ENCODE assay signal across 15 cellular contexts in the genomic region with DNA sequence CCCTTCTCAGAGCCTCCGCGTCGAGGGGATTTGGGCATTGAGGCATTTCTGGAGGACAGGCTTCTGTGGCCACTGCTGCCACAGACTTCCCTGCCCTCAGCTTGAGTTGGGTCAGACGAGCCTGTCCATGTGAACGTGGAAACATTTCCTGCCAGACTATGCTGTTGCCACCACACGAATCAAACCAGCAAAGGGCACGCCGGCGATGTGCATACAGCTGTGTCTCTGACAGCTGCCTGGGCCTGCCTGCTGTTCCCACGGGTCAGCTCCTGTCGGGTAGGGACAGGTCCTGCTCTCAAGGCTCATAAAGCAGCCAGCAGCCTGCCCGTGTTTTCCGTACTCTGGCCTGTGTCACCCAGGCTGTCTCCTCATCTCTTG.
DNase-seq lines count a peak whose midpoint lies in the region; ATAC-seq, FAIRE-seq and TF ChIP-seq lines count a peak whose summit lies in the region.
"Had no signal": no experiment of that assay in that cellular context is flagged by ENCODE, and none has a peak within 500 bp of the region (broad histone marks: within the 10 kb centered on the region; RNA-seq: fewer than 3 reads in every experiment).

No MANE protein-coding gene starts in this region.

- CTCF ChIA-PET in activated naive CD4-positive, alpha-beta T cell treated with anti-CD3 and anti-CD28 coated beads for 36 hours (lab: Charles Lee) = interaction anchor here (1.0 to 4.8 kb wide), 2 partner anchors 18 to 26 kb away, joined by 5 to 34 read pairs; no protein-coding TSS in a partner anchor
- CTCF ChIA-PET in activated B cell treated with CpG ODN at 0.5 μM for 24 hours (lab: Charles Lee) = interaction anchor here (1.0 to 4.8 kb wide), 4 partner anchors 14 to 35 kb away, joined by 3 to 31 read pairs (median 7); no protein-coding TSS in a partner anchor

- H3K9ac ChIP-seq in kidney (ENCODE audit: low read length in 2 of 2) = no peak overlapping the region

- H3K36me3 Mint-ChIP-seq in activated naive CD4-positive, alpha-beta T cell treated with anti-CD3 and anti-CD28 coated beads, Interleukin-2, amount 50 U/mL, for 72 hours = peaks cover 0 to 5% of the 10 kb centered on the region in 2 donors
- H3K36me3 Mint-ChIP-seq in activated naive CD4-positive, alpha-beta T cell treated with anti-CD3 and anti-CD28 coated beads for 36 hours (ENCODE audit: low read depth) = no peaks in the 10 kb centered on the region
- no peaks in the 10 kb centered on the region for H3K36me3 Mint-ChIP-seq in activated B cell treated with CpG ODN at 0.5 μM for 24 hours (ENCODE audit: low read depth)
- peaks cover 3% of the 10 kb centered on the region for H3K36me3 Mint-ChIP-seq in type B pancreatic cell

- intact Hi-C loops in activated naive CD4-positive, alpha-beta T cell treated with anti-CD3 and anti-CD28 coated beads for 36 hours (cut with micrococcal nuclease) = loop anchor here (5.0 kb wide), 3 partner anchors 191 to 1114 kb away; partner anchors contain the start of gene CPD
- intact Hi-C loops in activated B cell treated with CpG ODN at 0.5 μM for 24 hours (cut with micrococcal nuclease) = loop anchor here (5.0 kb wide), 2 partner anchors 411 to 669 kb away; partner anchors contain the start of genes CRLF3 and UTP6
- intact Hi-C loops in kidney (cut with DNase I) = no loop called here

- ATAC-seq in activated naive CD4-positive, alpha-beta T cell treated with anti-CD3 and anti-CD28 coated beads, Interleukin-2, amount 50 U/mL, for 72 hours = no peak
- ATAC-seq in activated B cell treated with CpG ODN at 0.5 μM for 24 hours (ENCODE audit: low read depth) = no peak
- ATAC-seq in HG02840 (IDR thresholded peaks at IDR 0.05; ENCODE audit: low FRiP score, unreplicated experiment) = no peak

- FAIRE-seq in kidney (lab: Jason Lieb, UNC) = no peak
- FAIRE-seq: astrocyte had no signal

- H3K4me3 ChIP-seq in kidney (ENCODE audit: low read length in 2 of 2) = no peak overlapping the region
- H3K4me3 ChIP-seq: HAP-1, SJSA1 had no signal

- H3K4me1 Mint-ChIP-seq in activated naive CD4-positive, alpha-beta T cell treated with anti-CD3 and anti-CD28 coated beads for 36 hours (ENCODE audit: low read depth) = peaks cover 79% of the 10 kb centered on the region
- H3K4me1 Mint-ChIP-seq in activated B cell treated with CpG ODN at 0.5 μM for 24 hours = peaks cover 88% of the 10 kb centered on the region
- H3K4me1 Mint-ChIP-seq in type B pancreatic cell (ENCODE audit: unreplicated experiment) = peaks cover 41% of the 10 kb centered on the region

- peak overlapping the region; percentile 93 to 94 for H3K27ac Mint-ChIP-seq in activated naive CD4-positive, alpha-beta T cell treated with anti-CD3 and anti-CD28 coated beads, Interleukin-2, amount 50 U/mL, for 72 hours
- H3K27ac Mint-ChIP-seq in activated naive CD4-positive, alpha-beta T cell treated with anti-CD3 and anti-CD28 coated beads for 36 hours = no peak overlapping the region
- peak overlapping the region; percentile 97 for H3K27ac Mint-ChIP-seq in activated B cell treated with CpG ODN at 0.5 μM for 24 hours
- H3K27ac Mint-ChIP-seq in type B pancreatic cell = peak overlapping the region; percentile 6

- H3K27ac ChIP-seq in kidney (ENCODE audit: low read depth in 2 of 2, low read length in 2 of 2) = peak overlapping the region in 1 of 2 donors; percentile 23
- H3K27ac ChIP-seq: epithelial cell of prostate, SJSA1 had no signal

- peaks cover 45 to 69% of the 10 kb centered on the region in 2 donors for H3K4me1 ChIP-seq in kidney (ENCODE audit: control insufficient read depth in 1 of 2, insufficient read depth in 1 of 2, low read depth in 1 of 2, low read length in 2 of 2)

- no peaks in the 10 kb centered on the region for H3K9me3 ChIP-seq in kidney (ENCODE audit: control insufficient read depth in 1 of 2, low read length in 2 of 2)
- H3K9me3 ChIP-seq: HAP-1, SJSA1 had no signal

- POLR2A ChIA-PET in activated B cell treated with CpG ODN at 0.5 μM for 24 hours (lab: Charles Lee) = interaction anchor here (0.5 to 10.1 kb wide), 10 partner anchors 14 to 585 kb away, joined by 3 to 207 read pairs (median 3); partner anchors contain the start of gene TEFM

- H3K36me3 ChIP-seq in kidney (ENCODE audit: control insufficient read depth in 1 of 2, insufficient read depth in 2 of 2, low read length in 2 of 2) = no peaks in the 10 kb centered on the region
- H3K36me3 ChIP-seq: HAP-1, SJSA1 had no signal

- TF ChIP-seq CTCF in activated B cell treated with CpG ODN at 0.5 μM for 24 hours (IDR thresholded peaks at IDR 0.05) (no peak), kidney (IDR thresholded peaks at IDR 0.05; ENCODE audit: borderline replicate concordance, extremely low read depth, insufficient read depth) (no peak), type B pancreatic cell (conservative IDR thresholded peaks at IDR 0.05) (no peak)

- no peak for DNase-seq in activated naive CD4-positive, alpha-beta T cell treated with anti-CD3 and anti-CD28 coated beads, Interleukin-2, amount 50 U/mL, for 72 hours (ENCODE audit: low spot score in 2 of 2)
- no peak for DNase-seq in activated naive CD4-positive, alpha-beta T cell treated with anti-CD3 and anti-CD28 coated beads for 36 hours
- DNase-seq in activated B cell treated with CpG ODN at 0.5 μM for 24 hours = peak; percentile 32
- DNase-seq in kidney = peak; percentile 78
- DNase-seq in type B pancreatic cell (ENCODE audit: extremely low spot score, unreplicated experiment) = no peak
- no peak for DNase-seq in GOT3 (lab: John Stamatoyannopoulos, UW)
- no peak for DNase-seq in putamen (ENCODE audit: low spot score)
- DNase-seq: activated CD4-positive, alpha-beta T cell treated with anti-CD3 and anti-CD28 coated beads for 48 hours; NCI-H446 treated with DMSO at 0.1 percent for 48 hours; stimulated activated CD4-positive, alpha-beta T cell treated with anti-CD3 and anti-CD28 coated beads, Interleukin-15, amount 100 ng/mL, for 24 hours had no signal

- no peak overlapping the region for H3K4me3 Mint-ChIP-seq in activated naive CD4-positive, alpha-beta T cell treated with anti-CD3 and anti-CD28 coated beads for 36 hours
- peak overlapping the region; percentile 71 for H3K4me3 Mint-ChIP-seq in activated B cell treated with CpG ODN at 0.5 μM for 24 hours
- H3K4me3 Mint-ChIP-seq in type B pancreatic cell = no peak overlapping the region

- no peaks in the 10 kb centered on the region for H3K9me3 Mint-ChIP-seq in activated naive CD4-positive, alpha-beta T cell treated with anti-CD3 and anti-CD28 coated beads, Interleukin-2, amount 50 U/mL, for 72 hours
- no peaks in the 10 kb centered on the region for H3K9me3 Mint-ChIP-seq in activated naive CD4-positive, alpha-beta T cell treated with anti-CD3 and anti-CD28 coated beads for 36 hours
- H3K9me3 Mint-ChIP-seq in activated B cell treated with CpG ODN at 0.5 μM for 24 hours (no peaks in the 10 kb centered on the region), type B pancreatic cell (no peaks in the 10 kb centered on the region)

- no peaks in the 10 kb centered on the region for H3K27me3 Mint-ChIP-seq in activated naive CD4-positive, alpha-beta T cell treated with anti-CD3 and anti-CD28 coated beads for 36 hours (ENCODE audit: low read depth)
- H3K27me3 Mint-ChIP-seq in activated B cell treated with CpG ODN at 0.5 μM for 24 hours (no peaks in the 10 kb centered on the region), type B pancreatic cell (peaks cover 21% of the 10 kb centered on the region)

Comparison
In these comparisons a context has a peak if more than half of its experiments do, and no peak if none do; other contexts are left out.
1. DNase-seq: peak in activated B cell treated with CpG ODN at 0.5 μM for 24 hours (single experiment) and kidney (single experiment); none in activated naive CD4-positive, alpha-beta T cell treated with anti-CD3 and anti-CD28 coated beads, Interleukin-2, amount 50 U/mL, for 72 hours (0 of 2), activated naive CD4-positive, alpha-beta T cell treated with anti-CD3 and anti-CD28 coated beads for 36 hours (single experiment), type B pancreatic cell (single experiment), GOT3 (single experiment) and putamen (single experiment).